8 cellular contexts compared by ENCODE assay signal in genomic region chr2:64488050-64488974, GRCh38. TPM values are rescaled to one million over a fixed set of nuclear protein-coding genes. Genes with fewer than 3 reads are reported as not detected.
A peak's percentile ranks its signal among the peaks of the same experiment; 100 is the strongest.
DNase-seq lines count a peak whose midpoint lies in the region; ATAC-seq, FAIRE-seq and TF ChIP-seq lines count a peak whose summit lies in the region.

No MANE protein-coding gene starts in this region.

- no peaks in the 10 kb centered on the region for H4K20me1 ChIP-seq in hepatocyte (ENCODE audit: insufficient read depth, poor library complexity, severe bottlenecking)

- 58% methylated on average over 20 of the region's 20 CpGs for WGBS in hepatocyte (ENCODE audit: low lambda C conversion rate, missing lambda C conversion rate)
- WGBS in small intestine, 3 donors, result 48 to 50% (median 49%) methylated on average over 20 of the region's 20 CpGs

- H3K9me2 ChIP-seq in hepatocyte (replicated peaks; ENCODE audit: insufficient read depth), result no peaks in the 10 kb centered on the region

- no peak overlapping the region for H2AFZ ChIP-seq in hepatocyte

- H3K36me3 ChIP-seq in hepatocyte (replicated peaks; ENCODE audit: insufficient read depth, low read depth) (no peaks in the 10 kb centered on the region), small intestine (ENCODE audit: control insufficient read depth in 2 of 2, insufficient read depth in 2 of 2, low read length in 2 of 2) (no peaks in the 10 kb centered on the region)

- no peak overlapping the region for H3K4me2 ChIP-seq in hepatocyte

- H3K27me3 ChIP-seq in hepatocyte (no peaks in the 10 kb centered on the region), small intestine (ENCODE audit: control insufficient read depth in 2 of 2, insufficient read depth in 2 of 2, low read length in 2 of 2) (no peaks in the 10 kb centered on the region)

- H3K9me3 ChIP-seq in hepatocyte (ENCODE audit: low read depth) (no peaks in the 10 kb centered on the region), small intestine (ENCODE audit: control insufficient read depth, low read depth) (no peaks in the 10 kb centered on the region)

- no peaks in the 10 kb centered on the region for H3K79me2 ChIP-seq in hepatocyte

- DNase-seq in AG20443 (ENCODE audit: low spot score) (peak; percentile 75), T-helper 2 cell (peak; percentile 35 to 71 (median 63)), amygdala (lab: John Stamatoyannopoulos, UW) (peak in 37 of 56 donors; percentile 0 to 63 (median 25)), hepatocyte (ENCODE audit: low spot score) (peak; percentile 82), small intestine (peak; percentile 68)

- H3K4me3 ChIP-seq in hepatocyte (no peak overlapping the region), small intestine (ENCODE audit: low read depth in 1 of 2, low read length in 2 of 2) (no peak overlapping the region)

- TF ChIP-seq CTCF in LNCAP (IDR thresholded peaks at IDR 0.05) (peak; percentile 69), hepatocyte (IDR thresholded peaks at IDR 0.05; ENCODE audit: poor library complexity) (peak; percentile 97)

- H3K4me1 ChIP-seq in hepatocyte (ENCODE audit: insufficient read depth) (no peaks in the 10 kb centered on the region), small intestine (ENCODE audit: control insufficient read depth in 2 of 2, insufficient read depth in 1 of 2, low read depth in 1 of 2, low read length in 1 of 2) (no peaks in the 10 kb centered on the region)

- FAIRE-seq in small intestine (lab: Jason Lieb, UNC), result no peak

- H3K27ac ChIP-seq in hepatocyte (no peak overlapping the region), small intestine (ENCODE audit: low read depth in 1 of 2, low read length in 1 of 2) (no peak overlapping the region)

- peak; percentile 56 for ATAC-seq in GM18858 (IDR thresholded peaks at IDR 0.05; ENCODE audit: unreplicated experiment)
- no peak for ATAC-seq in HG03159 (IDR thresholded peaks at IDR 0.05; ENCODE audit: unreplicated experiment)

RNA-seq across cellular contexts. Expression of gene LGALSL, which starts 34.4 kb away (rescaled TPM):
- 28.1 and 30.7 TPM in 2 replicates for total RNA-seq in hepatocyte
- polyA plus RNA-seq in hepatocyte (27.9 and 44.6 TPM in 2 replicates), small intestine (10 to 100 TPM in 2 of 3 donors, 1 to 10 TPM in 1; 6.0 to 28.6 (median 24.8) TPM)

RNA-seq across cellular contexts. Expression of gene AFTPH, which starts 35.8 kb away (rescaled TPM):
- 44.7 and 50.9 TPM in 2 replicates for total RNA-seq in hepatocyte
- polyA plus RNA-seq in hepatocyte, result 11.8 and 12.0 TPM in 2 replicates
- polyA plus RNA-seq in small intestine, result 10 to 100 TPM; 27.2 to 51.0 (median 40.3) TPM

Comparison
In these comparisons a context has a peak if more than half of its experiments do, and no peak if none do; other contexts are left out.
1. DNase-seq: peak in every context shown above with its lines; median percentile 82 in hepatocyte; 75 in AG20443; 68 in small intestine; 63 in T-helper 2 cell; 25 in amygdala.